12 cellular contexts compared by ENCODE assay signal in genomic region chr1:162349635-162350330, GRCh38. TPM values are rescaled to one million over a fixed set of nuclear protein-coding genes. Genes with fewer than 3 reads are reported as not detected.
A peak's percentile ranks its signal among the peaks of the same experiment; 100 is the strongest.
DNase-seq lines count a peak whose midpoint lies in the region; ATAC-seq and TF ChIP-seq lines count a peak whose summit lies in the region.
"Had no signal": no experiment of that assay in that cellular context is flagged by ENCODE, and none has a peak within 500 bp of the region (broad histone marks: within the 10 kb centered on the region; RNA-seq: fewer than 3 reads in every experiment).

No MANE protein-coding gene starts in this region.

- no peak overlapping the region; the same call in 1 of the 2 replicates for H4K5ac ChIP-seq in IMR-90 (ENCODE audit: low read depth, low read length)

- WGBS in IMR-90 (ENCODE audit: extremely low coverage in 2 of 2, insufficient read length in 1 of 2), 2 experiments = 40% methylated on average over 2 of the region's 11 CpGs; no CpG with 5 or more reads in 1 of the 2 experiments

- peaks cover 5% of the 10 kb centered on the region for H3K9me1 ChIP-seq in IMR-90 (ENCODE audit: insufficient read depth, low read length)

- H3K23ac ChIP-seq in IMR-90 (ENCODE audit: low read depth, low read length) = peak overlapping the region; percentile 50

- H3K4ac ChIP-seq in IMR-90 (ENCODE audit: low read depth, low read length) = peak overlapping the region; percentile 22

- H2BK20ac ChIP-seq in IMR-90 (ENCODE audit: low read depth, low read length) = peak overlapping the region; percentile 70

- H3K14ac ChIP-seq in IMR-90 (replicated peaks; ENCODE audit: low read depth, low read length) = peak overlapping the region; percentile 36; the same call in 1 of the 2 replicates

- H3K79me1 ChIP-seq in IMR-90 (ENCODE audit: low read depth in 1 of 2, low read length in 2 of 2) = no peaks in the 10 kb centered on the region

- peak overlapping the region; percentile 82 for H2BK120ac ChIP-seq in IMR-90 (ENCODE audit: low read depth, low read length)

- POLR2A ChIA-PET in Caco-2 (lab: Charles Lee) (no interaction called here), IMR-90 (lab: Charles Lee; ENCODE audit: unreplicated experiment) (no interaction called here)

- DNase-seq in Caco-2 (peak; percentile 46 to 74), IMR-90 (peak; percentile 77), astrocyte of the spinal cord (ENCODE audit: low read depth, low spot score) (peak; percentile 59), lung microvascular endothelial cell (ENCODE audit: low read depth in 2 of 2) (peak; percentile 29 to 89), NCI-H1092 treated with DMSO at 0.1 percent for 48 hours (lab: John Stamatoyannopoulos, UW) (no peak)
- DNase-seq in stimulated activated CD4-positive, alpha-beta T cell treated with anti-CD3 and anti-CD28 coated beads, Interleukin-12 subunit alpha, Interleukin-12 subunit beta, amount 100 ng/mL, for 4 hours = no peak
- DNase-seq in stimulated activated CD4-positive, alpha-beta T cell treated with anti-CD3 and anti-CD28 coated beads, Interleukin-4, amount 100 ng/mL, for 4 hours = no peak
- DNase-seq in stimulated activated effector memory CD8-positive, alpha-beta T cell treated with anti-CD3 and anti-CD28 coated beads, Interleukin-12 subunit alpha, Interleukin-12 subunit beta, amount 100 ng/mL, for 72 hours (ENCODE audit: low spot score in 2 of 2) = no peak
- DNase-seq: activated B cell treated with CpG ODN at 0.5 μM for 24 hours, NCI-H524 treated with DMSO at 0.1 percent for 48 hours had no signal

- H3K27ac Mint-ChIP-seq in Caco-2 (ENCODE audit: unreplicated experiment) = peak overlapping the region; percentile 74
- no peak overlapping the region for H3K27ac Mint-ChIP-seq in stimulated activated effector memory CD8-positive, alpha-beta T cell treated with anti-CD3 and anti-CD28 coated beads, Interleukin-12 subunit alpha, Interleukin-12 subunit beta, amount 100 ng/mL, for 72 hours
- H3K27ac Mint-ChIP-seq: activated B cell treated with CpG ODN at 0.5 μM for 24 hours had no signal

- no peaks in the 10 kb centered on the region for H4K20me1 ChIP-seq in IMR-90 (ENCODE audit: insufficient read depth, low read length)

- CTCF ChIA-PET in Caco-2 (lab: Charles Lee) = interaction anchor here (1.3 kb wide), 1 partner anchor 8 kb away, joined by 5 read pairs; no protein-coding TSS in a partner anchor
- CTCF ChIA-PET in IMR-90 (lab: Yijun Ruan, JAX) = interaction anchor here (0.8 to 1.2 kb wide), 2 partner anchors 42 to 486 kb away, joined by 3 to 4 read pairs; no protein-coding TSS in a partner anchor

- H3K27me3 ChIP-seq in Caco-2 (replicated peaks; ENCODE audit: control insufficient read depth, insufficient read depth, low read length) (no peaks in the 10 kb centered on the region), IMR-90 (ENCODE audit: control insufficient read depth, insufficient read depth, low read length) (no peaks in the 10 kb centered on the region)
- H3K27me3 ChIP-seq: suprapubic skin had no signal

- in situ Hi-C loops in IMR-90 (cut with MboI; ENCODE audit: low sequenced_read_pairs) = no loop called here
- in situ Hi-C loops in astrocyte of the spinal cord (cut with HindIII; ENCODE audit: low sequenced_read_pairs) = no loop called here

- dilution Hi-C loops in IMR-90 (cut with HindIII; ENCODE audit: low sequenced_read_pairs, unreplicated experiment) = no loop called here

- H3K4me1 ChIP-seq in Caco-2 (peaks cover 56% of the 10 kb centered on the region), IMR-90 (ENCODE audit: control insufficient read depth, insufficient read depth, low read length) (0 out of 2 replicates have a peak, but pooled peaks cover 4% of the 10 kb centered on the region)

- peak overlapping the region; percentile 19; the same call in 1 of the 2 replicates for H3K27ac ChIP-seq in IMR-90 (ENCODE audit: insufficient read depth, low read length)
- H3K27ac ChIP-seq: suprapubic skin had no signal

- BruUV-seq in Caco-2 (replicated peaks; lab: Mats Ljungman, UMichigan) = no TSS peak
- no TSS peak for BruUV-seq in IMR-90 (replicated peaks; lab: Mats Ljungman, UMichigan)

- H3K18ac ChIP-seq in IMR-90 (ENCODE audit: low read depth, low read length) = peak overlapping the region; percentile 8; the same call in 1 of the 2 replicates

- peak overlapping the region; percentile 35; the same call in 1 of the 2 replicates for H2AK5ac ChIP-seq in IMR-90 (ENCODE audit: low read depth, low read length)

- peak overlapping the region; percentile 18; the same call in 1 of the 3 replicates for H2BK15ac ChIP-seq in IMR-90 (ENCODE audit: low read depth, low read length)

- H3K36me3 Mint-ChIP-seq in Caco-2 (ENCODE audit: insufficient read depth, unreplicated experiment) = no peaks in the 10 kb centered on the region
- no peaks in the 10 kb centered on the region for H3K36me3 Mint-ChIP-seq in stimulated activated effector memory CD8-positive, alpha-beta T cell treated with anti-CD3 and anti-CD28 coated beads, Interleukin-12 subunit alpha, Interleukin-12 subunit beta, amount 100 ng/mL, for 72 hours

- peak overlapping the region; percentile 22 for H4K91ac ChIP-seq in IMR-90 (ENCODE audit: insufficient read depth, low read depth, low read length)

- intact Hi-C loops in Caco-2 (cut with micrococcal nuclease; ENCODE audit: unreplicated experiment) = loop anchor here (1.0 to 10.0 kb wide), 3 partner anchors 32 to 205 kb away; partner anchors contain the start of gene C1orf226
- intact Hi-C loops in IMR-90 (cut with micrococcal nuclease) = no loop called here

- H3K4me3 Mint-ChIP-seq in Caco-2 (ENCODE audit: unreplicated experiment) = peak overlapping the region; percentile 33
- no peak overlapping the region for H3K4me3 Mint-ChIP-seq in stimulated activated effector memory CD8-positive, alpha-beta T cell treated with anti-CD3 and anti-CD28 coated beads, Interleukin-12 subunit alpha, Interleukin-12 subunit beta, amount 100 ng/mL, for 72 hours
- H3K4me3 Mint-ChIP-seq: activated B cell treated with CpG ODN at 0.5 μM for 24 hours, brain had no signal

- H2AK9ac ChIP-seq in IMR-90 (replicated peaks; ENCODE audit: low read depth, low read length, poor library complexity) = peak overlapping the region; percentile 4

- no peaks in the 10 kb centered on the region for H3K27me3 Mint-ChIP-seq in Caco-2 (ENCODE audit: insufficient read depth, unreplicated experiment)
- H3K27me3 Mint-ChIP-seq: brain had no signal

- TF ChIP-seq RAD21 in IMR-90 (IDR thresholded peaks at IDR 0.05; ENCODE audit: low read length) = no peak

- H3K9me3 ChIP-seq in Caco-2 (no peaks in the 10 kb centered on the region), IMR-90 (ENCODE audit: control insufficient read depth, insufficient read depth, low read length) (no peaks in the 10 kb centered on the region)
- H3K9me3 ChIP-seq: suprapubic skin had no signal

- peak overlapping the region; percentile 0 for H2AFZ ChIP-seq in IMR-90 (replicated peaks; ENCODE audit: low read length, poor library complexity)

- peak; percentile 84 for ATAC-seq in IMR-90 (ENCODE audit: low read depth)
- no peak for ATAC-seq in stimulated activated effector memory CD8-positive, alpha-beta T cell treated with anti-CD3 and anti-CD28 coated beads, Interleukin-12 subunit alpha, Interleukin-12 subunit beta, amount 100 ng/mL, for 72 hours

- peak overlapping the region; percentile 28; the same call in 1 of the 2 replicates for H3K4me2 ChIP-seq in IMR-90 (ENCODE audit: low read depth, low read length)

- no peaks in the 10 kb centered on the region for H3K36me3 ChIP-seq in Caco-2 (ENCODE audit: control insufficient read depth, insufficient read depth, low read length)
- H3K36me3 ChIP-seq in IMR-90 (ENCODE audit: control insufficient read depth, insufficient read depth, low read length) = no peaks in the 10 kb centered on the region
- H3K36me3 ChIP-seq: suprapubic skin had no signal

- H3K56ac ChIP-seq in IMR-90 (ENCODE audit: extremely low read depth, insufficient read depth, low read length) = no peak overlapping the region

- H3K9ac ChIP-seq in IMR-90 (ENCODE audit: low read depth, low read length) = no peak overlapping the region

- peak overlapping the region; percentile 61 for H2BK5ac ChIP-seq in IMR-90 (ENCODE audit: low read depth, low read length, poor library complexity, severe bottlenecking)

- peaks cover 66% of the 10 kb centered on the region for H3K4me1 Mint-ChIP-seq in Caco-2 (ENCODE audit: low read depth, unreplicated experiment)
- H3K4me1 Mint-ChIP-seq in stimulated activated effector memory CD8-positive, alpha-beta T cell treated with anti-CD3 and anti-CD28 coated beads, Interleukin-12 subunit alpha, Interleukin-12 subunit beta, amount 100 ng/mL, for 72 hours = no peaks in the 10 kb centered on the region
- H3K4me1 Mint-ChIP-seq: activated B cell treated with CpG ODN at 0.5 μM for 24 hours had no signal

- H3K9me3 Mint-ChIP-seq in Caco-2 (ENCODE audit: unreplicated experiment) = no peaks in the 10 kb centered on the region
- H3K9me3 Mint-ChIP-seq in stimulated activated effector memory CD8-positive, alpha-beta T cell treated with anti-CD3 and anti-CD28 coated beads, Interleukin-12 subunit alpha, Interleukin-12 subunit beta, amount 100 ng/mL, for 72 hours = no peaks in the 10 kb centered on the region
- H3K9me3 Mint-ChIP-seq: activated B cell treated with CpG ODN at 0.5 μM for 24 hours, brain had no signal

- no peak for TF ChIP-seq POLR2A in IMR-90 (IDR thresholded peaks at IDR 0.05; ENCODE audit: low read depth, low read length)

- TF ChIP-seq CTCF in Caco-2 (IDR thresholded peaks at IDR 0.05; ENCODE audit: insufficient read depth in 1 of 2, low read depth in 1 of 2, low read length in 1 of 2, severe bottlenecking in 1 of 2, unreplicated experiment in 1 of 2) (no peak), IMR-90 (conservative IDR thresholded peaks at IDR 0.05; ENCODE audit: low read depth, low read length) (no peak), astrocyte of the spinal cord (IDR thresholded peaks at IDR 0.05; ENCODE audit: low read depth, low read length) (no peak)

- no peak overlapping the region for H3K4me3 ChIP-seq in Caco-2 (ENCODE audit: low read depth, low read length)
- no peak overlapping the region for H3K4me3 ChIP-seq in IMR-90 (ENCODE audit: insufficient read depth, low read depth, low read length)
- no peak overlapping the region for H3K4me3 ChIP-seq in astrocyte of the spinal cord (ENCODE audit: low read depth, low read length)
- H3K4me3 ChIP-seq: suprapubic skin had no signal

- H4K8ac ChIP-seq in IMR-90 (ENCODE audit: low read depth in 2 of 2, low read length in 2 of 2) = peak overlapping the region in 1 of 2 experiments; percentile 2; a peak in 1 of 4 replicates

RNA-seq across cellular contexts. Expression of gene SPATA46, which starts 26.9 kb away (rescaled TPM):
- total RNA-seq in Caco-2 (2022) (not detected in 2 replicates), IMR-90 (2012; rRNA removed) (not detected in 2 replicates), lung microvascular endothelial cell (not detected in 2 replicates)
- polyA plus RNA-seq in IMR-90 (2012; rRNA removed) = not detected in 2 replicates
- polyA plus RNA-seq in IMR-90 (2012; cell fraction: cytosol; rRNA removed) = not detected in 2 replicates
- polyA plus RNA-seq in IMR-90 (2012; cell fraction: nucleus; rRNA removed; ENCODE audit: low replicate concordance) = not detected in 2 replicates
- total RNA-seq: activated B cell treated with CpG ODN at 0.5 μM for 24 hours, suprapubic skin had no signal

RNA-seq across cellular contexts. Expression of gene C1orf226, which starts 31.7 kb away (rescaled TPM):
- total RNA-seq in Caco-2 (2022) (5.3 and 7.3 TPM in 2 replicates), IMR-90 (2012; rRNA removed) (under 0.01 TPM in 1 of 2 replicates, not detected in the other), lung microvascular endothelial cell (under 0.01 TPM in 2 replicates)
- polyA plus RNA-seq in IMR-90 (2012; rRNA removed) = 0.10 and 0.13 TPM in 2 replicates
- polyA plus RNA-seq in IMR-90 (2012; cell fraction: cytosol; rRNA removed) = 0.03 and 0.12 TPM in 2 replicates
- 0.22 and 0.53 TPM in 2 replicates for polyA plus RNA-seq in IMR-90 (2012; cell fraction: nucleus; rRNA removed; ENCODE audit: low replicate concordance)
- total RNA-seq: activated B cell treated with CpG ODN at 0.5 μM for 24 hours had no signal

Comparison
In these comparisons a context has a peak if more than half of its experiments do, and no peak if none do; other contexts are left out.
1. DNase-seq: peak in Caco-2 (2 of 2), IMR-90 (single experiment), astrocyte of the spinal cord (single experiment) and lung microvascular endothelial cell (2 of 2); none in stimulated activated CD4-positive, alpha-beta T cell treated with anti-CD3 and anti-CD28 coated beads, Interleukin-12 subunit alpha, Interleukin-12 subunit beta, amount 100 ng/mL, for 4 hours (single experiment), NCI-H1092 treated with DMSO at 0.1 percent for 48 hours (single experiment), stimulated activated CD4-positive, alpha-beta T cell treated with anti-CD3 and anti-CD28 coated beads, Interleukin-4, amount 100 ng/mL, for 4 hours (0 of 2) and stimulated activated effector memory CD8-positive, alpha-beta T cell treated with anti-CD3 and anti-CD28 coated beads, Interleukin-12 subunit alpha, Interleukin-12 subunit beta, amount 100 ng/mL, for 72 hours (0 of 2).